Comparison of ENCODE assay signal across 14 cellular contexts in genomic region chr3:182325213-182325941, GRCh38.
DNase-seq lines count a peak whose midpoint lies in the region; ATAC-seq, FAIRE-seq and TF ChIP-seq lines count a peak whose summit lies in the region.
"Had no signal": no experiment of that assay in that cellular context is flagged by ENCODE, and none has a peak within 500 bp of the region (broad histone marks: within the 10 kb centered on the region; RNA-seq: fewer than 3 reads in every experiment).

No MANE protein-coding gene starts in this region.

- H4K20me1 ChIP-seq in astrocyte (ENCODE audit: insufficient read depth, low read length) = no peaks in the 10 kb centered on the region

- peak overlapping the region; percentile 55 for H3K4me2 ChIP-seq in astrocyte (ENCODE audit: low read length)

- no peaks in the 10 kb centered on the region for H3K9me3 ChIP-seq in astrocyte (ENCODE audit: insufficient read depth, low read depth, low read length)
- H3K9me3 ChIP-seq: MG63 had no signal

- no peak overlapping the region for H3K9ac ChIP-seq in astrocyte (ENCODE audit: low read length)

- H3K4me3 Mint-ChIP-seq in astrocyte (ENCODE audit: unreplicated experiment) = no peak overlapping the region
- H3K4me3 Mint-ChIP-seq: activated CD4-positive, alpha-beta memory T cell treated with anti-CD3 and anti-CD28 coated beads for 36 hours; central memory CD8-positive, alpha-beta T cell; HFFc6; stimulated activated naive CD8-positive, alpha-beta T cell treated with anti-CD3 and anti-CD28 coated beads, Interleukin-15, Interleukin-2, amounts not matched to agents 100 ng/mL and 50 ng/mL, for 24 hours had no signal

- peak; percentile 82 for DNase-seq in COLO829 (ENCODE audit: low spot score)
- peak; percentile 13 for DNase-seq in GM20000 (ENCODE audit: low spot score)
- peak; percentile 51 for DNase-seq in astrocyte (ENCODE audit: low read depth)
- no peak for DNase-seq in NCI-H82 treated with DMSO at 0.1 percent for 48 hours (lab: John Stamatoyannopoulos, UW; ENCODE audit: unreplicated experiment)
- no peak for DNase-seq in anterior cingulate cortex (lab: John Stamatoyannopoulos, UW)
- DNase-seq in iPS-NIHi7 (ENCODE audit: extremely low spot score) = no peak
- no peak for DNase-seq in islet precursor cell
- DNase-seq: activated CD4-positive, alpha-beta memory T cell treated with anti-CD3 and anti-CD28 coated beads for 36 hours; glutamatergic neuron; HFFc6; MG63 had no signal

- FAIRE-seq in astrocyte (lab: Jason Lieb, UNC) = no peak

- H3K27ac ChIP-seq in astrocyte (ENCODE audit: low read depth, low read length) = no peak overlapping the region

- H3K27me3 Mint-ChIP-seq in astrocyte (ENCODE audit: low read depth, unreplicated experiment) = no peaks in the 10 kb centered on the region
- H3K27me3 Mint-ChIP-seq: activated CD4-positive, alpha-beta memory T cell treated with anti-CD3 and anti-CD28 coated beads for 36 hours; central memory CD8-positive, alpha-beta T cell; stimulated activated naive CD8-positive, alpha-beta T cell treated with anti-CD3 and anti-CD28 coated beads, Interleukin-15, Interleukin-2, amounts not matched to agents 100 ng/mL and 50 ng/mL, for 24 hours had no signal

- H3K9me3 Mint-ChIP-seq in astrocyte (ENCODE audit: unreplicated experiment) = no peaks in the 10 kb centered on the region

- ATAC-seq in HG03378 (IDR thresholded peaks at IDR 0.05; ENCODE audit: unreplicated experiment) = peak; percentile 82

- H3K27ac Mint-ChIP-seq in astrocyte (ENCODE audit: unreplicated experiment) = no peak overlapping the region
- H3K27ac Mint-ChIP-seq: activated CD4-positive, alpha-beta memory T cell treated with anti-CD3 and anti-CD28 coated beads for 36 hours; HFFc6; stimulated activated naive CD8-positive, alpha-beta T cell treated with anti-CD3 and anti-CD28 coated beads, Interleukin-15, Interleukin-2, amounts not matched to agents 100 ng/mL and 50 ng/mL, for 24 hours had no signal

- H3K27me3 ChIP-seq in astrocyte (ENCODE audit: insufficient read depth, low read length) = no peaks in the 10 kb centered on the region

- peaks cover 18% of the 10 kb centered on the region for H3K4me1 Mint-ChIP-seq in astrocyte (ENCODE audit: low read depth, unreplicated experiment)
- H3K4me1 Mint-ChIP-seq: central memory CD8-positive, alpha-beta T cell had no signal

- no peaks in the 10 kb centered on the region for H3K79me2 ChIP-seq in astrocyte (ENCODE audit: insufficient read depth, low read length)

- H3K36me3 ChIP-seq in astrocyte (ENCODE audit: insufficient read depth, low read length) = no peaks in the 10 kb centered on the region
- H3K36me3 ChIP-seq: MG63 had no signal

- H3K36me3 Mint-ChIP-seq in astrocyte (ENCODE audit: low read depth, unreplicated experiment) = no peaks in the 10 kb centered on the region
- H3K36me3 Mint-ChIP-seq: activated CD4-positive, alpha-beta memory T cell treated with anti-CD3 and anti-CD28 coated beads for 36 hours had no signal

- H3K4me1 ChIP-seq in astrocyte (ENCODE audit: insufficient read depth, low read length) = peaks cover 19% of the 10 kb centered on the region

- H2AFZ ChIP-seq in astrocyte (ENCODE audit: low read depth, low read length) = no peak overlapping the region

- TF ChIP-seq CTCF in GM20000 (IDR thresholded peaks at IDR 0.05; ENCODE audit: extremely low read depth, missing control alignments) (no peak), astrocyte (IDR thresholded peaks at IDR 0.05; ENCODE audit: insufficient read depth, low read depth, low read length) (no peak)

- no peak overlapping the region for H3K4me3 ChIP-seq in astrocyte (ENCODE audit: insufficient read depth, low read depth, low read length)
- H3K4me3 ChIP-seq: MG63 had no signal

Comparison
In these comparisons a context has a peak if more than half of its experiments do, and no peak if none do; other contexts are left out.
1. DNase-seq: peak in COLO829 (single experiment), GM20000 (single experiment) and astrocyte (single experiment); none in NCI-H82 treated with DMSO at 0.1 percent for 48 hours (single experiment), anterior cingulate cortex (0 of 58), iPS-NIHi7 (single experiment) and islet precursor cell (single experiment).